ENCODE assay signal across 14 cellular contexts in genomic region chr14:102870994-102871831, GRCh38. TPM values are rescaled to one million over a fixed set of nuclear protein-coding genes. Genes with fewer than 3 reads are reported as not detected.
DNase-seq lines count a peak whose midpoint lies in the region; ATAC-seq, FAIRE-seq and TF ChIP-seq lines count a peak whose summit lies in the region.
"Had no signal": no experiment of that assay in that cellular context is flagged by ENCODE, and none has a peak within 500 bp of the region (broad histone marks: within the 10 kb centered on the region; RNA-seq: fewer than 3 reads in every experiment).

No MANE protein-coding gene starts in this region.

- ATAC-seq in Right ventricle myocardium inferior (peak; percentile 73), left lung (peak; percentile 16)

- no peaks in the 10 kb centered on the region for H3K9me3 Mint-ChIP-seq in activated CD4-positive, alpha-beta memory T cell treated with anti-CD3 and anti-CD28 coated beads for 36 hours
- H3K9me3 Mint-ChIP-seq: activated naive CD4-positive, alpha-beta T cell treated with anti-CD3 and anti-CD28 coated beads, Interleukin-2, amount 50 U/mL, for 24 hours had no signal

- TF ChIP-seq POLR2A in H54 (IDR thresholded peaks at IDR 0.05; ENCODE audit: low read depth, low read length): no peak

- POLR2A ChIA-PET in activated CD4-positive, alpha-beta memory T cell treated with anti-CD3 and anti-CD28 coated beads for 36 hours (lab: Charles Lee): no interaction called here

- no peak overlapping the region for H3K4me3 ChIP-seq in left lung
- H3K4me3 ChIP-seq: cardiac muscle cell, tibial nerve had no signal

- no peaks in the 10 kb centered on the region for H3K27me3 ChIP-seq in left lung
- H3K27me3 ChIP-seq: BE2C, cardiac muscle cell, tibial nerve had no signal

- DNase-seq in Right ventricle myocardium inferior (ENCODE audit: missing footprints) (no peak), cardiac septum (ENCODE audit: low spot score) (no peak), left lung (no peak), H54 (ENCODE audit: insufficient read length, low spot score) (no peak), AML-193 (lab: John Stamatoyannopoulos, UW) (no peak), inferior parietal cortex (ENCODE audit: extremely low spot score) (no peak)
- no peak for DNase-seq in activated CD4-positive, alpha-beta memory T cell treated with anti-CD3 and anti-CD28 coated beads for 36 hours
- DNase-seq in activated CD8-positive, alpha-beta memory T cell treated with anti-CD3 and anti-CD28 coated beads for 24 hours: no peak
- DNase-seq: BE2C, NCI-H524 had no signal

- H3K27ac ChIP-seq in left lung: no peak overlapping the region
- H3K27ac ChIP-seq: cardiac muscle cell, tibial nerve had no signal

- FAIRE-seq in H54 (lab: Jason Lieb, UNC): no peak
- FAIRE-seq: islet of Langerhans had no signal

- peaks cover 0 to 6% of the 10 kb centered on the region in 2 donors for H3K4me1 ChIP-seq in left lung
- H3K4me1 ChIP-seq: BE2C, tibial nerve had no signal

- CTCF ChIA-PET in activated CD4-positive, alpha-beta memory T cell treated with anti-CD3 and anti-CD28 coated beads for 36 hours (lab: Charles Lee): interaction anchor here (0.6 to 2.4 kb wide), 5 partner anchors 10 to 177 kb away, joined by 3 to 8 read pairs (median 3); no protein-coding TSS in a partner anchor

- peak overlapping the region; percentile 84 for H3K27ac Mint-ChIP-seq in activated CD4-positive, alpha-beta memory T cell treated with anti-CD3 and anti-CD28 coated beads for 36 hours
- H3K27ac Mint-ChIP-seq: activated naive CD4-positive, alpha-beta T cell treated with anti-CD3 and anti-CD28 coated beads, Interleukin-2, amount 50 U/mL, for 24 hours had no signal

- no peaks in the 10 kb centered on the region for H3K9me3 ChIP-seq in left lung
- H3K9me3 ChIP-seq: BE2C, tibial nerve had no signal

- H3K27me3 Mint-ChIP-seq in activated CD4-positive, alpha-beta memory T cell treated with anti-CD3 and anti-CD28 coated beads for 36 hours: no peaks in the 10 kb centered on the region
- H3K27me3 Mint-ChIP-seq: activated naive CD4-positive, alpha-beta T cell treated with anti-CD3 and anti-CD28 coated beads, Interleukin-2, amount 50 U/mL, for 24 hours had no signal

- peaks cover 0 to 62% of the 10 kb centered on the region in 2 donors for H3K36me3 ChIP-seq in left lung

- H3K4me1 Mint-ChIP-seq in activated CD4-positive, alpha-beta memory T cell treated with anti-CD3 and anti-CD28 coated beads for 36 hours (ENCODE audit: low read depth): peaks cover 26% of the 10 kb centered on the region
- H3K4me1 Mint-ChIP-seq: activated naive CD4-positive, alpha-beta T cell treated with anti-CD3 and anti-CD28 coated beads, Interleukin-2, amount 50 U/mL, for 24 hours had no signal

- intact Hi-C loops in Right ventricle myocardium inferior (cut with DNase I): no loop called here
- intact Hi-C loops in cardiac septum (cut with DNase I): no loop called here
- intact Hi-C loops in activated CD4-positive, alpha-beta memory T cell treated with anti-CD3 and anti-CD28 coated beads for 36 hours (cut with micrococcal nuclease): no loop called here
- intact Hi-C loops in left lung (cut with DNase I): no loop called here

- TF ChIP-seq CTCF in left lung (IDR thresholded peaks at IDR 0.05): no peak

- peaks cover 54% of the 10 kb centered on the region for H3K36me3 Mint-ChIP-seq in activated CD4-positive, alpha-beta memory T cell treated with anti-CD3 and anti-CD28 coated beads for 36 hours

- H3K4me3 Mint-ChIP-seq in activated CD4-positive, alpha-beta memory T cell treated with anti-CD3 and anti-CD28 coated beads for 36 hours: no peak overlapping the region
- H3K4me3 Mint-ChIP-seq: activated naive CD4-positive, alpha-beta T cell treated with anti-CD3 and anti-CD28 coated beads, Interleukin-2, amount 50 U/mL, for 24 hours had no signal

RNA-seq across cellular contexts. Expression of gene AMN, which starts 51.2 kb away (rescaled TPM):
- total RNA-seq in Right ventricle myocardium inferior (0.14 TPM), cardiac septum (not detected), left lung (10 to 100 TPM; 16.9 to 23.2 TPM)
- under 1 TPM in 1 of 2 experiments, not detected in 1; 0.17 TPM for total RNA-seq in activated CD4-positive, alpha-beta memory T cell treated with anti-CD3 and anti-CD28 coated beads for 36 hours

Comparison
In these comparisons a context has a peak if more than half of its experiments do, and no peak if none do; other contexts are left out.
1. RNA of gene AMN, which starts 51.2 kb away (total RNA-seq): 16.9 to 23.2 TPM in left lung; 0.17 TPM in activated CD4-positive, alpha-beta memory T cell treated with anti-CD3 and anti-CD28 coated beads for 36 hours, 0.14 TPM in Right ventricle myocardium inferior (single experiment) and not detected in cardiac septum (single experiment); every median in the first group is over 10 times any median in the second.